23 cellular contexts compared by ENCODE assay signal in genomic region chr18:31596081-31596872, GRCh38. TPM values are rescaled to one million over a fixed set of nuclear protein-coding genes. Genes with fewer than 3 reads are reported as not detected.
DNase-seq lines count a peak whose midpoint lies in the region; TF ChIP-seq lines count a peak whose summit lies in the region.
"Had no signal": no experiment of that assay in that cellular context is flagged by ENCODE, and none has a peak within 500 bp of the region (broad histone marks: within the 10 kb centered on the region; RNA-seq: fewer than 3 reads in every experiment).

No MANE protein-coding gene starts in this region.

- H3K79me2 ChIP-seq in smooth muscle cell (ENCODE audit: low read depth): no peaks in the 10 kb centered on the region

- no peaks in the 10 kb centered on the region for H3K9me3 ChIP-seq in smooth muscle cell (replicated peaks; ENCODE audit: low read depth)
- H3K9me3 ChIP-seq in HAP-1: no peaks in the 10 kb centered on the region
- H3K9me3 ChIP-seq: gastroesophageal sphincter, testis had no signal

- H3K4me3 ChIP-seq in astrocyte of the spinal cord (ENCODE audit: low read depth, low read length) (no peak overlapping the region), kidney epithelial cell (ENCODE audit: low read depth, low read length) (no peak overlapping the region), smooth muscle cell (no peak overlapping the region), HAP-1 (no peak overlapping the region)
- H3K4me3 ChIP-seq: coronary artery, gastroesophageal sphincter, testis had no signal

- peak overlapping the region; percentile 94 for H3K27ac ChIP-seq in smooth muscle cell (ENCODE audit: low read depth)
- H3K27ac ChIP-seq: coronary artery, gastroesophageal sphincter, KMS-11, testis, VCaP had no signal

- H2AFZ ChIP-seq in smooth muscle cell (ENCODE audit: low read depth): peak overlapping the region; percentile 30

- in situ Hi-C loops in astrocyte of the spinal cord (cut with HindIII; ENCODE audit: low sequenced_read_pairs) (no loop called here), HAP-1 (cut with MboI; ENCODE audit: low sequenced_read_pairs) (no loop called here)

- H3K9ac ChIP-seq in smooth muscle cell (ENCODE audit: low read depth): peak overlapping the region; percentile 81
- H3K9ac ChIP-seq: KMS-11 had no signal

- no peaks in the 10 kb centered on the region for H4K20me1 ChIP-seq in smooth muscle cell (ENCODE audit: low read depth)

- no peaks in the 10 kb centered on the region for H3K36me3 ChIP-seq in kidney epithelial cell (ENCODE audit: control insufficient read depth, insufficient read depth, low read length)
- H3K36me3 ChIP-seq in smooth muscle cell (ENCODE audit: low read depth): no peaks in the 10 kb centered on the region
- no peaks in the 10 kb centered on the region for H3K36me3 ChIP-seq in HAP-1 (replicated peaks)
- H3K36me3 ChIP-seq: gastroesophageal sphincter had no signal

- H3K27me3 ChIP-seq in kidney epithelial cell (ENCODE audit: control insufficient read depth, insufficient read depth, low read length): no peaks in the 10 kb centered on the region
- no peaks in the 10 kb centered on the region for H3K27me3 ChIP-seq in smooth muscle cell (ENCODE audit: low read depth)
- no peaks in the 10 kb centered on the region for H3K27me3 ChIP-seq in HAP-1 (ENCODE audit: low read depth)
- H3K27me3 ChIP-seq: gastroesophageal sphincter, testis had no signal

- no peaks in the 10 kb centered on the region for H3K4me1 ChIP-seq in smooth muscle cell (ENCODE audit: low read depth)
- H3K4me1 ChIP-seq in HAP-1: no peaks in the 10 kb centered on the region
- H3K4me1 ChIP-seq: gastroesophageal sphincter, testis had no signal

- peaks cover 11% of the 10 kb centered on the region for H3F3A ChIP-seq in smooth muscle cell (ENCODE audit: low read depth)

- TF ChIP-seq CTCF in astrocyte of the spinal cord (IDR thresholded peaks at IDR 0.05; ENCODE audit: low read depth, low read length) (no peak), kidney epithelial cell (IDR thresholded peaks at IDR 0.05; ENCODE audit: insufficient read depth, low read length, poor library complexity, severe bottlenecking) (no peak), smooth muscle cell (IDR thresholded peaks at IDR 0.05; ENCODE audit: borderline replicate concordance, insufficient read depth, poor library complexity, severe bottlenecking) (no peak)

- WGBS in smooth muscle cell (ENCODE audit: low lambda C conversion rate): 82% methylated on average over 9 of the region's 9 CpGs

- DNase-seq in HT1080 (ENCODE audit: low read depth) (peak; percentile 31), astrocyte of the spinal cord (ENCODE audit: low read depth, low spot score) (peak; percentile 35), kidney epithelial cell (ENCODE audit: low read depth) (peak; percentile 79), smooth muscle cell (lab: John Stamatoyannopoulos, UW; ENCODE audit: unreplicated experiment) (no peak), hepatic stellate cell (ENCODE audit: low spot score) (no peak), HAP-1 (ENCODE audit: low spot score in 2 of 2) (no peak), NOMO-1 treated with DMSO at 0.1 percent for 48 hours (lab: John Stamatoyannopoulos, UW; ENCODE audit: unreplicated experiment) (no peak)
- DNase-seq: activated CD4-positive, alpha-beta memory T cell treated with anti-CD3 and anti-CD28 coated beads for 36 hours; activated naive CD4-positive, alpha-beta T cell treated with Interleukin-2 at 50 U/mL for 16 hours; aorta; EL; left ventricle myocardium superior; NCI-H1105; NCI-H524; occipital lobe; right cardiac atrium; stimulated activated CD4-positive, alpha-beta T cell treated with anti-CD3 and anti-CD28 coated beads, Interleukin-15, amount 100 ng/mL, for 24 hours; testis had no signal

- H3K4me2 ChIP-seq in smooth muscle cell: peak overlapping the region; percentile 59
- H3K4me2 ChIP-seq: KMS-11 had no signal

RNA-seq across cellular contexts. Expression of gene TTR, which starts 4.6 kb away (rescaled TPM):
- not detected in 2 replicates for total RNA-seq in HT1080 (2014; rRNA removed; shearing (Covaris generic))
- not detected in 2 replicates for polyA plus RNA-seq in HT1080 (2015; cell fraction: cytosol; rRNA removed)
- not detected in 2 replicates for polyA plus RNA-seq in HT1080 (2015; cell fraction: nucleus; rRNA removed)
- total RNA-seq in kidney epithelial cell (not detected in 2 replicates), smooth muscle cell (not detected in 2 replicates)
- 2.1 and 2.6 TPM in 2 replicates for polyA plus RNA-seq in smooth muscle cell
- total RNA-seq: activated CD4-positive, alpha-beta memory T cell treated with anti-CD3 and anti-CD28 coated beads for 36 hours; aorta; endothelial cell of umbilical vein; gastroesophageal sphincter; left ventricle myocardium superior had no signal
- polyA plus RNA-seq: endothelial cell of umbilical vein had no signal

Comparison
In these comparisons a context has a peak if more than half of its experiments do, and no peak if none do; other contexts are left out.
1. DNase-seq: peak in HT1080 (single experiment), astrocyte of the spinal cord (single experiment) and kidney epithelial cell (single experiment); none in smooth muscle cell (single experiment), hepatic stellate cell (single experiment), HAP-1 (0 of 2) and NOMO-1 treated with DMSO at 0.1 percent for 48 hours (single experiment).